ENCODE assay signal across 12 cellular contexts in genomic region chr9:127912882-127913281, GRCh38. TPM values are rescaled to one million over a fixed set of nuclear protein-coding genes. Genes with fewer than 3 reads are reported as not detected.
A peak's percentile ranks its signal among the peaks of the same experiment; 100 is the strongest.
DNase-seq lines count a peak whose midpoint lies in the region; ATAC-seq and TF ChIP-seq lines count a peak whose summit lies in the region.
"Had no signal": no experiment of that assay in that cellular context is flagged by ENCODE, and none has a peak within 500 bp of the region (broad histone marks: within the 10 kb centered on the region; RNA-seq: fewer than 3 reads in every experiment).

No MANE protein-coding gene starts in this region.

- DNase-seq in CD4-positive, alpha-beta T cell = no peak
- no peak for DNase-seq in activated B cell treated with CpG ODN at 0.5 μM for 24 hours
- DNase-seq in naive thymus-derived CD4-positive, alpha-beta T cell = no peak
- no peak for DNase-seq in HUDEP-2 (lab: John Stamatoyannopoulos, UW; ENCODE audit: unreplicated experiment in 76 of 76)
- DNase-seq in left ventricle myocardium superior = no peak
- no peak for DNase-seq in AG20443 (ENCODE audit: low spot score)
- DNase-seq: brain microvascular endothelial cell; effector memory CD8-positive, alpha-beta T cell; NCI-H226 had no signal

- H3K27ac Mint-ChIP-seq in CD4-positive, alpha-beta T cell = no peak overlapping the region
- peak overlapping the region in 2 of 3 donors; percentile 77 to 92 for H3K27ac Mint-ChIP-seq in IgD-negative memory B cell
- peak overlapping the region; percentile 96 for H3K27ac Mint-ChIP-seq in activated B cell treated with CpG ODN at 0.5 μM for 24 hours
- peak overlapping the region in 6 of 9 donors; percentile 43 to 81 (median 61) for H3K27ac Mint-ChIP-seq in naive thymus-derived CD4-positive, alpha-beta T cell
- H3K27ac Mint-ChIP-seq: natural killer cell treated with Interleukin-12 subunit alpha and Interleukin-12 subunit beta and Interleukin-15 and Interleukin-18, amount 100 ng/mL, for 72 hours had no signal

- no peak for TF ChIP-seq CTCF in CD4-positive, alpha-beta T cell (IDR thresholded peaks at IDR 0.05)
- no peak for TF ChIP-seq CTCF in activated B cell treated with CpG ODN at 0.5 μM for 24 hours (IDR thresholded peaks at IDR 0.05)

- H3K4me1 Mint-ChIP-seq in CD4-positive, alpha-beta T cell (ENCODE audit: low read depth) = peaks cover 31% of the 10 kb centered on the region
- H3K4me1 Mint-ChIP-seq in IgD-negative memory B cell (peaks cover 15 to 35% (median 16%) of the 10 kb centered on the region in 3 donors), activated B cell treated with CpG ODN at 0.5 μM for 24 hours (peaks cover 65% of the 10 kb centered on the region)
- peaks cover 18 to 49% (median 38%) of the 10 kb centered on the region in 7 donors for H3K4me1 Mint-ChIP-seq in naive thymus-derived CD4-positive, alpha-beta T cell

- peaks cover 24% of the 10 kb centered on the region in 2 donors for H3K4me1 ChIP-seq in naive thymus-derived CD4-positive, alpha-beta T cell (ENCODE audit: control insufficient read depth in 2 of 2, insufficient read depth in 2 of 2, low read length in 2 of 2)

- POLR2A ChIA-PET in CD4-positive, alpha-beta T cell (lab: Charles Lee) = interaction anchor here (0.6 kb wide), 1 partner anchor 120 kb away, joined by 3 read pairs; no protein-coding TSS in a partner anchor
- POLR2A ChIA-PET in activated B cell treated with CpG ODN at 0.5 μM for 24 hours (lab: Charles Lee) = interaction anchor here (12.0 kb wide), 1 partner anchor 10 kb away, joined by 457 read pairs; the partner anchor contains the start of gene ST6GALNAC6
- POLR2A ChIA-PET in naive thymus-derived CD4-positive, alpha-beta T cell (lab: Charles Lee) = interaction anchor here (1.1 to 1.2 kb wide), 3 partner anchors 9 to 178 kb away, joined by 3 to 4 read pairs (median 3); partner anchors contain the start of gene TOR2A

- ATAC-seq in CD4-positive, alpha-beta T cell (ENCODE audit: poor library complexity) = no peak
- ATAC-seq in activated B cell treated with CpG ODN at 0.5 μM for 24 hours (ENCODE audit: low read depth) (no peak), left ventricle myocardium superior (no peak)
- ATAC-seq in naive thymus-derived CD4-positive, alpha-beta T cell = no peak
- ATAC-seq: effector memory CD8-positive, alpha-beta T cell; natural killer cell treated with Interleukin-12 subunit alpha and Interleukin-12 subunit beta and Interleukin-15 and Interleukin-18, amount 100 ng/mL, for 72 hours had no signal

- H3K9me3 ChIP-seq in CD4-positive, alpha-beta T cell (ENCODE audit: control insufficient read depth, low read length) = no peaks in the 10 kb centered on the region
- no peaks in the 10 kb centered on the region for H3K9me3 ChIP-seq in naive thymus-derived CD4-positive, alpha-beta T cell (ENCODE audit: control insufficient read depth in 2 of 3, low read length in 3 of 3)
- H3K9me3 ChIP-seq: suprapubic skin had no signal

- no peak overlapping the region for H3K4me3 ChIP-seq in naive thymus-derived CD4-positive, alpha-beta T cell (ENCODE audit: low read length)
- H3K4me3 ChIP-seq: suprapubic skin had no signal

- peaks cover 36% of the 10 kb centered on the region for H3K36me3 Mint-ChIP-seq in CD4-positive, alpha-beta T cell (ENCODE audit: low read depth)
- H3K36me3 Mint-ChIP-seq in IgD-negative memory B cell (peaks cover 3% of the 10 kb centered on the region), activated B cell treated with CpG ODN at 0.5 μM for 24 hours (ENCODE audit: low read depth) (peaks cover 63% of the 10 kb centered on the region)
- H3K36me3 Mint-ChIP-seq in naive thymus-derived CD4-positive, alpha-beta T cell = peaks cover 4 to 20% (median 7%) of the 10 kb centered on the region in 5 donors

- peak overlapping the region; percentile 11 for H3K4me3 Mint-ChIP-seq in CD4-positive, alpha-beta T cell
- H3K4me3 Mint-ChIP-seq in IgD-negative memory B cell (peak overlapping the region in 1 of 4 donors; percentile 65), activated B cell treated with CpG ODN at 0.5 μM for 24 hours (no peak overlapping the region)
- H3K4me3 Mint-ChIP-seq in naive thymus-derived CD4-positive, alpha-beta T cell = peak overlapping the region in 2 of 10 donors; percentile 7 to 19
- H3K4me3 Mint-ChIP-seq: effector memory CD8-positive, alpha-beta T cell; natural killer cell treated with Interleukin-12 subunit alpha and Interleukin-12 subunit beta and Interleukin-15 and Interleukin-18, amount 100 ng/mL, for 72 hours had no signal

- CTCF ChIA-PET in CD4-positive, alpha-beta T cell (lab: Charles Lee) = interaction anchor here (1.4 to 2.1 kb wide), 2 partner anchors 9 to 178 kb away, joined by 5 read pairs; partner anchors contain the start of gene TOR2A
- CTCF ChIA-PET in activated B cell treated with CpG ODN at 0.5 μM for 24 hours (lab: Charles Lee) = interaction anchor here (1.4 kb wide), 1 partner anchor 9 kb away, joined by 5 read pairs; no protein-coding TSS in a partner anchor
- CTCF ChIA-PET in naive thymus-derived CD4-positive, alpha-beta T cell (lab: Charles Lee) = interaction anchor here (0.6 to 1.7 kb wide), 6 partner anchors 9 to 178 kb away, joined by 3 to 8 read pairs (median 4); partner anchors contain the start of gene TOR2A

- no peaks in the 10 kb centered on the region for H3K9me3 Mint-ChIP-seq in CD4-positive, alpha-beta T cell
- peaks cover 0 to 2% (median 0%) of the 10 kb centered on the region in 3 donors for H3K9me3 Mint-ChIP-seq in IgD-negative memory B cell
- H3K9me3 Mint-ChIP-seq in activated B cell treated with CpG ODN at 0.5 μM for 24 hours = no peaks in the 10 kb centered on the region
- no peaks in the 10 kb centered on the region for H3K9me3 Mint-ChIP-seq in naive thymus-derived CD4-positive, alpha-beta T cell
- H3K9me3 Mint-ChIP-seq: effector memory CD8-positive, alpha-beta T cell; natural killer cell treated with Interleukin-12 subunit alpha and Interleukin-12 subunit beta and Interleukin-15 and Interleukin-18, amount 100 ng/mL, for 72 hours had no signal

- no peak overlapping the region for H3K27ac ChIP-seq in CD4-positive, alpha-beta T cell (ENCODE audit: low read depth, low read length)
- no peak overlapping the region for H3K27ac ChIP-seq in naive thymus-derived CD4-positive, alpha-beta T cell (ENCODE audit: low read depth, low read length)
- H3K27ac ChIP-seq: brain microvascular endothelial cell, suprapubic skin had no signal

- intact Hi-C loops in CD4-positive, alpha-beta T cell (cut with DNase I, micrococcal nuclease) = loop anchor here in 1 of 2 experiments (5.0 kb wide), 1 partner anchor 36 kb away; the partner anchor contains the start of gene AK1
- intact Hi-C loops in activated B cell treated with CpG ODN at 0.5 μM for 24 hours (cut with micrococcal nuclease) (no loop called here), left ventricle myocardium superior (cut with micrococcal nuclease) (no loop called here)
- intact Hi-C loops in naive thymus-derived CD4-positive, alpha-beta T cell (cut with micrococcal nuclease) = no loop called here

- no peaks in the 10 kb centered on the region for H3K27me3 Mint-ChIP-seq in CD4-positive, alpha-beta T cell
- no peaks in the 10 kb centered on the region for H3K27me3 Mint-ChIP-seq in IgD-negative memory B cell
- H3K27me3 Mint-ChIP-seq in activated B cell treated with CpG ODN at 0.5 μM for 24 hours = no peaks in the 10 kb centered on the region
- H3K27me3 Mint-ChIP-seq in naive thymus-derived CD4-positive, alpha-beta T cell = no peaks in the 10 kb centered on the region
- H3K27me3 Mint-ChIP-seq: effector memory CD8-positive, alpha-beta T cell; natural killer cell treated with Interleukin-12 subunit alpha and Interleukin-12 subunit beta and Interleukin-15 and Interleukin-18, amount 100 ng/mL, for 72 hours had no signal

- H3K27me3 ChIP-seq in CD4-positive, alpha-beta T cell (ENCODE audit: control insufficient read depth, insufficient read depth, low read length) = no peaks in the 10 kb centered on the region
- no peaks in the 10 kb centered on the region for H3K27me3 ChIP-seq in naive thymus-derived CD4-positive, alpha-beta T cell (ENCODE audit: control insufficient read depth in 2 of 2, insufficient read depth in 2 of 2, low read length in 2 of 2)
- H3K27me3 ChIP-seq: brain microvascular endothelial cell, suprapubic skin had no signal

- H3K36me3 ChIP-seq in naive thymus-derived CD4-positive, alpha-beta T cell (ENCODE audit: control insufficient read depth in 2 of 3, insufficient read depth in 3 of 3, low read length in 3 of 3) = peaks cover 0 to 56% (median 0%) of the 10 kb centered on the region in 3 experiments

RNA-seq across cellular contexts. Expression of gene ST6GALNAC4, which starts 4.0 kb away (rescaled TPM):
- 10 to 100 TPM; 28.7 to 30.2 TPM for total RNA-seq in CD4-positive, alpha-beta T cell
- 32.5 TPM for polyA plus RNA-seq in IgD-negative memory B cell
- 71.3 and 85.4 TPM in 2 replicates for total RNA-seq in activated B cell treated with CpG ODN at 0.5 μM for 24 hours
- total RNA-seq in naive thymus-derived CD4-positive, alpha-beta T cell = 10 to 100 TPM; 28.0 to 51.0 (median 36.1) TPM
- polyA plus RNA-seq in naive thymus-derived CD4-positive, alpha-beta T cell = 10 to 100 TPM; 20.0 to 21.7 TPM
- 28.5 TPM for total RNA-seq in left ventricle myocardium superior

RNA-seq across cellular contexts. Expression of gene ST6GALNAC6, which starts 13.5 kb away (rescaled TPM):
- 10 to 100 TPM; 93.1 to 97.5 TPM for total RNA-seq in CD4-positive, alpha-beta T cell
- polyA plus RNA-seq in IgD-negative memory B cell = 38.9 TPM
- total RNA-seq in activated B cell treated with CpG ODN at 0.5 μM for 24 hours = 39.9 and 47.5 TPM in 2 replicates
- 100 to 1,000 TPM in 3 of 5 experiments, 10 to 100 TPM in 2; 63.0 to 125 (median 107) TPM for total RNA-seq in naive thymus-derived CD4-positive, alpha-beta T cell
- 10 to 100 TPM; 28.3 to 34.5 TPM for polyA plus RNA-seq in naive thymus-derived CD4-positive, alpha-beta T cell
- total RNA-seq in left ventricle myocardium superior = 50.5 TPM

RNA-seq across cellular contexts. Expression of gene PIP5KL1, which starts 17.7 kb away (rescaled TPM):
- 1 to 10 TPM; 2.9 to 3.3 TPM for total RNA-seq in CD4-positive, alpha-beta T cell
- polyA plus RNA-seq in IgD-negative memory B cell = 1.1 TPM
- 1.7 and 1.8 TPM in 2 replicates for total RNA-seq in activated B cell treated with CpG ODN at 0.5 μM for 24 hours
- 1 to 10 TPM; 1.4 to 2.9 (median 2.1) TPM for total RNA-seq in naive thymus-derived CD4-positive, alpha-beta T cell
- polyA plus RNA-seq in naive thymus-derived CD4-positive, alpha-beta T cell = under 1 TPM in 1 of 2 donors, not detected in 1; 0.17 TPM
- total RNA-seq in left ventricle myocardium superior = not detected

RNA-seq across cellular contexts. Expression of gene DPM2, which starts 24.8 kb away (rescaled TPM):
- 10 to 100 TPM; 41.7 to 47.6 TPM for total RNA-seq in CD4-positive, alpha-beta T cell
- 44.9 TPM for polyA plus RNA-seq in IgD-negative memory B cell
- total RNA-seq in activated B cell treated with CpG ODN at 0.5 μM for 24 hours = 41.4 and 50.6 TPM in 2 replicates
- total RNA-seq in naive thymus-derived CD4-positive, alpha-beta T cell = 10 to 100 TPM; 29.1 to 84.4 (median 56.8) TPM
- polyA plus RNA-seq in naive thymus-derived CD4-positive, alpha-beta T cell = 10 to 100 TPM; 29.3 to 39.5 TPM
- total RNA-seq in left ventricle myocardium superior = 11.1 TPM

RNA-seq across cellular contexts. Expression of gene AK1, which starts 35.4 kb away (rescaled TPM):
- total RNA-seq in CD4-positive, alpha-beta T cell = 10 to 100 TPM; 46.7 to 52.6 TPM
- 0.10 TPM for polyA plus RNA-seq in IgD-negative memory B cell
- total RNA-seq in activated B cell treated with CpG ODN at 0.5 μM for 24 hours (6.9 and 8.1 TPM in 2 replicates), left ventricle myocardium superior (853 TPM)
- total RNA-seq in naive thymus-derived CD4-positive, alpha-beta T cell = 10 to 100 TPM; 33.2 to 64.9 (median 51.6) TPM
- under 1 TPM; 0.09 to 0.21 TPM for polyA plus RNA-seq in naive thymus-derived CD4-positive, alpha-beta T cell
